ENCODE assay signal across 17 cellular contexts in genomic region chr2:163655672-163656071, GRCh38.
DNase-seq lines count a peak whose midpoint lies in the region; ATAC-seq and TF ChIP-seq lines count a peak whose summit lies in the region.
"Had no signal": no experiment of that assay in that cellular context is flagged by ENCODE, and none has a peak within 500 bp of the region (broad histone marks: within the 10 kb centered on the region; RNA-seq: fewer than 3 reads in every experiment).

No MANE protein-coding gene starts in this region.

- H3T11ph ChIP-seq in H9 (ENCODE audit: low read length): no peak overlapping the region

- DNase-seq in heart right ventricle (peak in 1 of 2 donors; percentile 34), mesenchymal stem cell (peak; percentile 72), H9 (no peak), ovary (no peak), GM13976 (ENCODE audit: low spot score) (no peak), immature natural killer cell (no peak)
- DNase-seq: CD8-positive, alpha-beta T cell; GOT3; MM.1S; NCI-H1105 treated with DMSO at 0.1 percent for 48 hours; NCI-H187 treated with DMSO at 0.1 percent for 48 hours; NCI-H2171 treated with DMSO at 0.1 percent for 48 hours; NCI-H524 treated with DMSO at 0.1 percent for 48 hours; OCI-M1 had no signal

- H3K9me3 ChIP-seq in HEK293 (ENCODE audit: control insufficient read depth, insufficient read depth, low read depth, low read length) (no peaks in the 10 kb centered on the region), OCI-LY3 (ENCODE audit: insufficient read depth, low read length) (no peaks in the 10 kb centered on the region), heart right ventricle (no peaks in the 10 kb centered on the region), mesenchymal stem cell (ENCODE audit: control insufficient read depth, low read length) (no peaks in the 10 kb centered on the region), H9 (ENCODE audit: control insufficient read depth, low read depth, low read length) (no peaks in the 10 kb centered on the region), ovary (no peaks in the 10 kb centered on the region)

- no peak overlapping the region for H3K14ac ChIP-seq in mesenchymal stem cell (ENCODE audit: low read length in 2 of 2)
- H3K14ac ChIP-seq in H9 (ENCODE audit: insufficient read depth, low read length): no peak overlapping the region

- H4K20me1 ChIP-seq in OCI-LY3 (ENCODE audit: insufficient read depth, low read length) (no peaks in the 10 kb centered on the region), H9 (ENCODE audit: control insufficient read depth, insufficient read depth, insufficient read length) (no peaks in the 10 kb centered on the region)

- H3K27me3 ChIP-seq in OCI-LY3 (ENCODE audit: low read depth, low read length): no peaks in the 10 kb centered on the region
- H3K27me3 ChIP-seq in heart right ventricle: no peaks in the 10 kb centered on the region
- H3K27me3 ChIP-seq in mesenchymal stem cell (ENCODE audit: control insufficient read depth in 1 of 2, insufficient read depth in 1 of 2, low read length in 2 of 2): no peaks in the 10 kb centered on the region
- H3K27me3 ChIP-seq in H9 (ENCODE audit: insufficient read depth, low read length): no peaks in the 10 kb centered on the region
- no peaks in the 10 kb centered on the region for H3K27me3 ChIP-seq in ovary

- no peak overlapping the region for H2BK20ac ChIP-seq in H9 (ENCODE audit: low read depth, low read length, poor library complexity, severe bottlenecking)

- no peak overlapping the region for H3K27ac Mint-ChIP-seq in H9
- no peak overlapping the region for H3K27ac Mint-ChIP-seq in immature natural killer cell
- H3K27ac Mint-ChIP-seq: CD8-positive, alpha-beta T cell had no signal

- POLR2A ChIA-PET in HEK293 (lab: Yijun Ruan, JAX): no interaction called here

- H3K27me3 Mint-ChIP-seq in H9 (ENCODE audit: low read depth): no peaks in the 10 kb centered on the region
- peaks cover 0 to 4% (median 0%) of the 10 kb centered on the region in 3 donors for H3K27me3 Mint-ChIP-seq in immature natural killer cell (ENCODE audit: low read depth in 3 of 3)

- ATAC-seq in heart right ventricle: peak in 7 of 8 donors; percentile 43 to 88 (median 79)
- ATAC-seq: CD8-positive, alpha-beta T cell had no signal

- H2AFZ ChIP-seq in OCI-LY3 (ENCODE audit: low read depth, low read length): no peak overlapping the region
- H2AFZ ChIP-seq in mesenchymal stem cell (ENCODE audit: low read depth, low read length): no peak overlapping the region
- no peak overlapping the region for H2AFZ ChIP-seq in H9 (ENCODE audit: low read length)

- no peak for TF ChIP-seq POLR2A in ovary (IDR thresholded peaks at IDR 0.05)

- H3K9me3 Mint-ChIP-seq in H9 (no peaks in the 10 kb centered on the region), immature natural killer cell (peaks cover 3 to 24% (median 8%) of the 10 kb centered on the region in 6 donors)
- H3K9me3 Mint-ChIP-seq: CD8-positive, alpha-beta T cell had no signal

- no peak overlapping the region for H3K56ac ChIP-seq in H9 (ENCODE audit: insufficient read length, low read depth, low read length)

- TF ChIP-seq CTCF in HEK293 (tag by site-specific recombination; IDR thresholded peaks at IDR 0.05) (no peak), OCI-LY3 (IDR thresholded peaks at IDR 0.05; ENCODE audit: low read depth, low read length) (no peak), heart right ventricle (IDR thresholded peaks at IDR 0.05) (no peak), H9 (conservative IDR thresholded peaks at IDR 0.05) (no peak), ovary (IDR thresholded peaks at IDR 0.05) (no peak), GM13976 (IDR thresholded peaks at IDR 0.05; ENCODE audit: borderline replicate concordance, control extremely low read depth, extremely low read depth, insufficient read depth, missing control alignments) (no peak)

- H3K18ac ChIP-seq in mesenchymal stem cell (ENCODE audit: low read depth in 1 of 2, low read length in 2 of 2) (no peak overlapping the region), H9 (ENCODE audit: insufficient read length, low read depth, low read length) (no peak overlapping the region)

- H3K4ac ChIP-seq in mesenchymal stem cell (ENCODE audit: low read depth in 1 of 2, low read length in 2 of 2) (no peak overlapping the region), H9 (ENCODE audit: low read depth, low read length) (no peak overlapping the region)

- in situ Hi-C loops in GM13976 (cut with MboI; ENCODE audit: low sequenced_read_pairs, unreplicated experiment): no loop called here

- H2AK5ac ChIP-seq in mesenchymal stem cell (ENCODE audit: low read length, severe bottlenecking) (no peak overlapping the region), H9 (ENCODE audit: insufficient read length, low read length) (no peak overlapping the region)

- 33 to 37% methylated on average over 2 of the region's 2 CpGs for WGBS in heart right ventricle, 2 donors
- no CpG with 5 or more reads among the region's 2 CpGs for WGBS in mesenchymal stem cell
- no CpG with 5 or more reads among the region's 2 CpGs for WGBS in H9 (ENCODE audit: extremely low coverage, insufficient read length, low lambda C conversion rate)
- WGBS in ovary, 3 donors: 66 to 69% (median 67%) methylated on average over 2 of the region's 2 CpGs

- peak overlapping the region; percentile 65 for H3K4me2 ChIP-seq in OCI-LY3 (ENCODE audit: low read length)
- no peak overlapping the region for H3K4me2 ChIP-seq in mesenchymal stem cell (ENCODE audit: low read length, poor library complexity, severe bottlenecking)
- H3K4me2 ChIP-seq in H9 (ENCODE audit: insufficient read depth, insufficient read length, low read length): no peak overlapping the region

- H3K36me3 ChIP-seq in HEK293 (ENCODE audit: control insufficient read depth in 2 of 2, insufficient read depth in 1 of 2, low read length in 2 of 2) (no peaks in the 10 kb centered on the region), OCI-LY3 (replicated peaks; ENCODE audit: low read depth, low read length) (no peaks in the 10 kb centered on the region), heart right ventricle (no peaks in the 10 kb centered on the region), mesenchymal stem cell (ENCODE audit: control insufficient read depth in 1 of 2, insufficient read depth in 2 of 2, low read depth in 1 of 2, low read length in 2 of 2) (peaks cover 0 to 2% of the 10 kb centered on the region in 2 experiments), ovary (no peaks in the 10 kb centered on the region)

- H2BK120ac ChIP-seq in mesenchymal stem cell (ENCODE audit: low read depth, low read length) (no peak overlapping the region), H9 (ENCODE audit: low read depth, low read length, poor library complexity, severe bottlenecking) (no peak overlapping the region)

- CTCF ChIA-PET in HEK293 (lab: Yijun Ruan, JAX): no interaction called here

- no peak overlapping the region for H3K4me3 Mint-ChIP-seq in H9
- no peak overlapping the region for H3K4me3 Mint-ChIP-seq in immature natural killer cell
- H3K4me3 Mint-ChIP-seq: CD8-positive, alpha-beta T cell had no signal

- no peak for TF ChIP-seq EP300 in ovary (IDR thresholded peaks at IDR 0.05)

- H4K5ac ChIP-seq in H9 (ENCODE audit: insufficient read length, low read depth, low read length): no peak overlapping the region

- intact Hi-C loops in heart right ventricle (cut with DNase I): loop anchor here in 4 of 10 donors (5.0 to 10.0 kb wide), 4 partner anchors 48 to 79 kb away; partner anchors contain the start of gene FIGN (in 1 of the 4)
- intact Hi-C loops in ovary (cut with DNase I): no loop called here

- H2BK12ac ChIP-seq in mesenchymal stem cell (ENCODE audit: low read length in 2 of 2): no peak overlapping the region
- no peak overlapping the region for H2BK12ac ChIP-seq in H9 (ENCODE audit: insufficient read length, low read depth, low read length)

- no peaks in the 10 kb centered on the region for H3K23me2 ChIP-seq in H9 (ENCODE audit: insufficient read length, low read depth, low read length, poor library complexity, severe bottlenecking)

- no peaks in the 10 kb centered on the region for H3K79me2 ChIP-seq in OCI-LY3 (ENCODE audit: low read length)
- no peaks in the 10 kb centered on the region for H3K79me2 ChIP-seq in H9 (ENCODE audit: insufficient read depth, low read length)

- H4K8ac ChIP-seq in mesenchymal stem cell (ENCODE audit: low read length) (no peak overlapping the region), H9 (replicated peaks; ENCODE audit: insufficient read length, low read depth, low read length) (no peak overlapping the region)

- H3K4me1 Mint-ChIP-seq in H9 (peaks cover 30 to 31% of the 10 kb centered on the region in 2 experiments), immature natural killer cell (no peaks in the 10 kb centered on the region)

- no peak overlapping the region for H3K23ac ChIP-seq in mesenchymal stem cell (ENCODE audit: low read length in 2 of 2)
- no peak overlapping the region for H3K23ac ChIP-seq in H9 (ENCODE audit: insufficient read length, low read depth, low read length)

- no peaks in the 10 kb centered on the region for H3K36me3 Mint-ChIP-seq in H9 (ENCODE audit: insufficient read depth in 1 of 3, low read depth in 3 of 3)
- H3K36me3 Mint-ChIP-seq in immature natural killer cell: no peaks in the 10 kb centered on the region
- H3K36me3 Mint-ChIP-seq: CD8-positive, alpha-beta T cell had no signal

- H3K4me1 ChIP-seq in HEK293 (ENCODE audit: control insufficient read depth, insufficient read depth, low read length): peaks cover 5% of the 10 kb centered on the region
- H3K4me1 ChIP-seq in OCI-LY3 (ENCODE audit: low read length): peaks cover 15% of the 10 kb centered on the region
- H3K4me1 ChIP-seq in heart right ventricle: peaks cover 0 to 46% (median 7%) of the 10 kb centered on the region in 9 donors
- peaks cover 4% of the 10 kb centered on the region for H3K4me1 ChIP-seq in mesenchymal stem cell (ENCODE audit: control insufficient read depth, insufficient read depth, low read depth, low read length)
- peaks cover 6% of the 10 kb centered on the region; the same call in 1 of the 2 replicates for H3K4me1 ChIP-seq in H9 (ENCODE audit: insufficient read depth, low read length)
- H3K4me1 ChIP-seq in ovary (ENCODE audit: insufficient read depth): peaks cover 2% of the 10 kb centered on the region

- no peak overlapping the region for H2BK5ac ChIP-seq in mesenchymal stem cell (ENCODE audit: low read depth, low read length, poor library complexity, severe bottlenecking)
- H2BK5ac ChIP-seq in H9 (ENCODE audit: insufficient read length, low read length): no peak overlapping the region

- H3K9ac ChIP-seq in OCI-LY3 (ENCODE audit: low read length) (no peak overlapping the region), mesenchymal stem cell (ENCODE audit: low read length) (no peak overlapping the region), H9 (ENCODE audit: extremely low read depth, insufficient read length, low read length) (no peak overlapping the region)

- H3K27ac ChIP-seq in HEK293 (ENCODE audit: extremely low read depth, low read depth, low read length) (no peak overlapping the region), OCI-LY3 (ENCODE audit: low read length) (no peak overlapping the region), heart right ventricle (peak overlapping the region in 7 of 10 donors; percentile 13 to 76 (median 71)), mesenchymal stem cell (ENCODE audit: low read length, poor library complexity, severe bottlenecking) (no peak overlapping the region), H9 (ENCODE audit: insufficient read length, low read depth, low read length) (no peak overlapping the region), ovary (no peak overlapping the region)
- H3K27ac ChIP-seq: RWPE1 had no signal

- no peak overlapping the region for H3K4me3 ChIP-seq in HEK293 (ENCODE audit: low read depth, low read length)
- H3K4me3 ChIP-seq in OCI-LY3 (ENCODE audit: low read length): no peak overlapping the region
- H3K4me3 ChIP-seq in heart right ventricle: no peak overlapping the region
- H3K4me3 ChIP-seq in mesenchymal stem cell (ENCODE audit: insufficient read depth in 1 of 2, low read depth in 1 of 2, low read length in 2 of 2): no peak overlapping the region
- no peak overlapping the region for H3K4me3 ChIP-seq in ovary

- no peak overlapping the region for H2BK15ac ChIP-seq in mesenchymal stem cell (ENCODE audit: low read depth, poor library complexity, severe bottlenecking)
- H2BK15ac ChIP-seq in H9 (ENCODE audit: low read depth, low read length): no peak overlapping the region

- peaks cover 18% of the 10 kb centered on the region for H3K79me1 ChIP-seq in mesenchymal stem cell (replicated peaks; ENCODE audit: low read length, poor library complexity, severe bottlenecking)
- no peaks in the 10 kb centered on the region for H3K79me1 ChIP-seq in H9 (ENCODE audit: insufficient read depth, low read depth, low read length, poor library complexity, severe bottlenecking)

- H4K91ac ChIP-seq in mesenchymal stem cell (ENCODE audit: low read length) (no peak overlapping the region), H9 (ENCODE audit: insufficient read length, low read depth, low read length) (no peak overlapping the region)

Comparison
In these comparisons a context has a peak if more than half of its experiments do, and no peak if none do; other contexts are left out.
1. H3K27ac ChIP-seq: peak in heart right ventricle (7 of 10); none in HEK293 (single experiment), OCI-LY3 (single experiment), mesenchymal stem cell (single experiment), H9 (single experiment) and ovary (0 of 2).